ENCODE assay signal across 8 cellular contexts in genomic region chr2:239298126-239298804, GRCh38.
DNase-seq lines count a peak whose midpoint lies in the region; ATAC-seq and TF ChIP-seq lines count a peak whose summit lies in the region.

No MANE protein-coding gene starts in this region.

- WGBS in SK-N-SH (ENCODE audit: low lambda C conversion rate), result 93% methylated on average over 10 of the region's 14 CpGs

- DNase-seq in RPMI7951 (ENCODE audit: low read depth), result peak; percentile 88
- peak; percentile 49 to 87 (median 74) for DNase-seq in naive thymus-derived CD8-positive, alpha-beta T cell
- peak; percentile 40 for DNase-seq in superior temporal gyrus (ENCODE audit: extremely low spot score)
- DNase-seq in SK-N-SH, result no peak
- DNase-seq in NCI-H345 (lab: John Stamatoyannopoulos, UW), result no peak

- H3K9me3 Mint-ChIP-seq in activated T-helper 17 cell treated with anti-CD3 and anti-CD28 coated beads, Interleukin-2, amount 50 U/mL, for 72 hours, result no peaks in the 10 kb centered on the region
- no peaks in the 10 kb centered on the region for H3K9me3 Mint-ChIP-seq in naive thymus-derived CD8-positive, alpha-beta T cell

- CTCF ChIA-PET in SK-N-SH (lab: Yijun Ruan, JAX), result interaction anchor here (0.8 kb wide), 1 partner anchor 155 kb away, joined by 3 read pairs; no protein-coding TSS in a partner anchor

- H3K79me2 ChIP-seq in SK-N-SH (ENCODE audit: insufficient read depth), result no peaks in the 10 kb centered on the region

- H3K36me3 ChIP-seq in SK-N-SH (replicated peaks in 1 of 2; ENCODE audit: control insufficient read depth in 1 of 2, insufficient read depth in 2 of 2, low read length in 1 of 2), result no peaks in the 10 kb centered on the region

- no peak overlapping the region for H3K4me3 ChIP-seq in SK-N-SH (ENCODE audit: low read depth in 2 of 2, low read length in 1 of 2)

- no peak overlapping the region; a peak in 1 of 4 replicates for H3K27ac ChIP-seq in SK-N-SH (ENCODE audit: low read depth in 2 of 2, low read length in 1 of 2)

- no peak overlapping the region for H2AFZ ChIP-seq in SK-N-SH (ENCODE audit: low read depth)

- ATAC-seq in activated T-helper 17 cell treated with anti-CD3 and anti-CD28 coated beads, Interleukin-2, amount 50 U/mL, for 72 hours (replicated peaks), result peak; percentile 89
- peak; percentile 82 to 83 for ATAC-seq in naive thymus-derived CD8-positive, alpha-beta T cell
- no peak for ATAC-seq in HG03378 (IDR thresholded peaks at IDR 0.05; ENCODE audit: unreplicated experiment)
- no peak for ATAC-seq in HG02840 (IDR thresholded peaks at IDR 0.05; ENCODE audit: low FRiP score, unreplicated experiment)

- no peaks in the 10 kb centered on the region for H3K36me3 Mint-ChIP-seq in activated T-helper 17 cell treated with anti-CD3 and anti-CD28 coated beads, Interleukin-2, amount 50 U/mL, for 72 hours (ENCODE audit: low read depth)
- H3K36me3 Mint-ChIP-seq in naive thymus-derived CD8-positive, alpha-beta T cell, result no peaks in the 10 kb centered on the region

- H3K4me3 Mint-ChIP-seq in activated T-helper 17 cell treated with anti-CD3 and anti-CD28 coated beads, Interleukin-2, amount 50 U/mL, for 72 hours, result peak overlapping the region; percentile 84
- peak overlapping the region; percentile 79 to 94 (median 92) for H3K4me3 Mint-ChIP-seq in naive thymus-derived CD8-positive, alpha-beta T cell

- peaks cover 0 to 61% of the 10 kb centered on the region in 2 experiments; a peak in 1 of 4 replicates for H3K4me1 ChIP-seq in SK-N-SH (ENCODE audit: control insufficient read depth in 1 of 2, insufficient read depth in 2 of 2, low read depth in 1 of 2, low read length in 1 of 2)

- no peak overlapping the region for H3K9ac ChIP-seq in SK-N-SH

- TF ChIP-seq CTCF in SK-N-SH (IDR thresholded peaks at IDR 0.05), result no peak

- no peaks in the 10 kb centered on the region for H3K27me3 ChIP-seq in SK-N-SH (ENCODE audit: insufficient read depth)

- no peak for TF ChIP-seq EP300 in SK-N-SH (IDR thresholded peaks at IDR 0.05; ENCODE audit: borderline replicate concordance in 1 of 2, low read depth in 1 of 2, low read length in 1 of 2)

- POLR2A ChIA-PET in naive thymus-derived CD8-positive, alpha-beta T cell (lab: Charles Lee), result interaction anchor here (0.7 to 11.6 kb wide), 15 partner anchors 9 to 103 kb away, joined by 3 to 98 read pairs (median 6); partner anchors contain the start of gene HDAC4
- POLR2A ChIA-PET in SK-N-SH (lab: Yijun Ruan, JAX), result no interaction called here

- no peak overlapping the region for H3K4me2 ChIP-seq in SK-N-SH

- peak overlapping the region; percentile 89 for H3K27ac Mint-ChIP-seq in activated T-helper 17 cell treated with anti-CD3 and anti-CD28 coated beads, Interleukin-2, amount 50 U/mL, for 72 hours
- peak overlapping the region; percentile 89 to 99 (median 96) for H3K27ac Mint-ChIP-seq in naive thymus-derived CD8-positive, alpha-beta T cell

- no peaks in the 10 kb centered on the region for H3K9me2 ChIP-seq in SK-N-SH

- no peak for TF ChIP-seq RAD21 in SK-N-SH (IDR thresholded peaks at IDR 0.05; ENCODE audit: low read length)

- no peaks in the 10 kb centered on the region for H3F3A ChIP-seq in SK-N-SH (replicated peaks; ENCODE audit: insufficient read depth)

- H3K9me3 ChIP-seq in SK-N-SH, result no peaks in the 10 kb centered on the region

- H3K4me1 Mint-ChIP-seq in activated T-helper 17 cell treated with anti-CD3 and anti-CD28 coated beads, Interleukin-2, amount 50 U/mL, for 72 hours, result peaks cover 38% of the 10 kb centered on the region
- peaks cover 50 to 83% (median 81%) of the 10 kb centered on the region in 4 donors for H3K4me1 Mint-ChIP-seq in naive thymus-derived CD8-positive, alpha-beta T cell

- 0 out of 2 replicates have a peak, but pooled peaks cover 4% of the 10 kb centered on the region for H4K20me1 ChIP-seq in SK-N-SH (ENCODE audit: insufficient read depth)

- H3K27me3 Mint-ChIP-seq in activated T-helper 17 cell treated with anti-CD3 and anti-CD28 coated beads, Interleukin-2, amount 50 U/mL, for 72 hours, result peaks cover 6% of the 10 kb centered on the region
- H3K27me3 Mint-ChIP-seq in naive thymus-derived CD8-positive, alpha-beta T cell, result no peaks in the 10 kb centered on the region

TF ChIP-seq in SK-N-SH, 30 proteins besides CTCF, POLR2A, EP300 and RAD21:
- no peak for TF ChIP-seq SIN3A (IDR thresholded peaks at IDR 0.05; ENCODE audit: borderline replicate concordance, low read depth, low read length)
- TF ChIP-seq YY1 (IDR thresholded peaks at IDR 0.05; ENCODE audit: low read depth), result no peak
- no peak for TF ChIP-seq TEAD4 (IDR thresholded peaks at IDR 0.05; ENCODE audit: borderline replicate concordance, insufficient read depth)
- no peak for TF ChIP-seq ELF1 (IDR thresholded peaks at IDR 0.05)
- no peak for TF ChIP-seq MXI1 (IDR thresholded peaks at IDR 0.05; ENCODE audit: low read depth, low read length)
- no peak for TF ChIP-seq RFX5 (IDR thresholded peaks at IDR 0.05; ENCODE audit: low read length)
- no peak for TF ChIP-seq RCOR1 (IDR thresholded peaks at IDR 0.05; ENCODE audit: low read length)
- no peak for TF ChIP-seq CHD2 (IDR thresholded peaks at IDR 0.05; ENCODE audit: low read length, partially characterized antibody)
- TF ChIP-seq REST (IDR thresholded peaks at IDR 0.05; ENCODE audit: low read depth, low read length), result no peak
- TF ChIP-seq FOSL2 (IDR thresholded peaks at IDR 0.05; ENCODE audit: borderline replicate concordance, low read depth), result no peak
- TF ChIP-seq FOXJ3 (CRISPR knock-in tag; IDR thresholded peaks at IDR 0.05), result no peak
- no peak for TF ChIP-seq ZBTB33 (IDR thresholded peaks at IDR 0.05; ENCODE audit: borderline replicate concordance, low read depth)
- no peak for TF ChIP-seq GABPA (IDR thresholded peaks at IDR 0.05; ENCODE audit: low read depth)
- TF ChIP-seq JUND (IDR thresholded peaks at IDR 0.05), result no peak

Comparison
In these comparisons a context has a peak if more than half of its experiments do, and no peak if none do; other contexts are left out.
1. DNase-seq: peak in RPMI7951 (single experiment), naive thymus-derived CD8-positive, alpha-beta T cell (10 of 10) and superior temporal gyrus (single experiment); none in SK-N-SH (single experiment) and NCI-H345 (single experiment).
2. ATAC-seq: peak in activated T-helper 17 cell treated with anti-CD3 and anti-CD28 coated beads, Interleukin-2, amount 50 U/mL, for 72 hours (single experiment) and naive thymus-derived CD8-positive, alpha-beta T cell (2 of 2); none in HG03378 (single experiment) and HG02840 (single experiment).